In the genomic region with DNA sequence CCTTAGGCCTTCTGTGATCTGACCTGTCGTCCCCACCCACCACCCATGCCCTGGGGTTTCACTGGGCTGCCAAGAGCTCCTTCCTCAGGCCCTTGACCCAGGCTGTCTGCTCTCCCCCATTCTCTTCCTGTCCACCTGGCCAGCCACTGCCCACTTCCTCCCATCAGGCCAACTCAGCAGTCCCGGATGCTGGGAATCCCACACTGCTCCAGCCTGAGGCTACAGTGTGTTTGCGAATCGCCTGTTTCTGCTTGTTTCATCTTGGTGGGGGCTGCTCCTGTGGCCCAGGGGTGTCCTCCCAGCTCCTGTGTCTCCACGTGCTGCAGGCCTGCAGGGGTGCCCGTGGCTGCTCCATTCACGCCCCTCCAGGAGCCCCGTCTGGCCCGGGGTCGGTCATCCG, we compare ENCODE assay signal across 1 cellular context.
TF ChIP-seq lines count a peak whose summit lies in the region.

No MANE protein-coding gene starts in this region.

TF ChIP-seq in IMR-90, 13 proteins besides CTCF, POLR2A, EP300 and RAD21:
- no peak for TF ChIP-seq ELK1 (IDR thresholded peaks at IDR 0.05; ENCODE audit: borderline replicate concordance, low read depth, low read length)
- TF ChIP-seq CHD1 (IDR thresholded peaks at IDR 0.05; ENCODE audit: low read depth, low read length), result no peak
- no peak for TF ChIP-seq MAFK (IDR thresholded peaks at IDR 0.05; ENCODE audit: low read depth, low read length)
- no peak for TF ChIP-seq RCOR1 (IDR thresholded peaks at IDR 0.05; ENCODE audit: insufficient replicate concordance, low read length)
- no peak for TF ChIP-seq BHLHE40 (IDR thresholded peaks at IDR 0.05; ENCODE audit: low read depth, low read length)
- TF ChIP-seq RFX5 (IDR thresholded peaks at IDR 0.05; ENCODE audit: low read depth, low read length), result no peak
- TF ChIP-seq, protein P1, sequence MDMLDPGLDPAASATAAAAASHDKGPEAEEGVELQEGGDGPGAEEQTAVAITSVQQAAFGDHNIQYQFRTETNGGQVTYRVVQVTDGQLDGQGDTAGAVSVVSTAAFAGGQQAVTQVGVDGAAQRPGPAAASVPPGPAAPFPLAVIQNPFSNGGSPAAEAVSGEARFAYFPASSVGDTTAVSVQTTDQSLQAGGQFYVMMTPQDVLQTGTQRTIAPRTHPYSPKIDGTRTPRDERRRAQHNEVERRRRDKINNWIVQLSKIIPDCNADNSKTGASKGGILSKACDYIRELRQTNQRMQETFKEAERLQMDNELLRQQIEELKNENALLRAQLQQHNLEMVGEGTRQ (IDR thresholded peaks at IDR 0.05; ENCODE audit: low read depth, low read length), result no peak
- TF ChIP-seq FOS (IDR thresholded peaks at IDR 0.05; ENCODE audit: low read depth, low read length), result no peak
- no peak for TF ChIP-seq MXI1 (IDR thresholded peaks at IDR 0.05; ENCODE audit: borderline replicate concordance, low read depth, low read length)
- TF ChIP-seq CEBPB (IDR thresholded peaks at IDR 0.05; ENCODE audit: low read depth, low read length), result no peak
- TF ChIP-seq NFE2L2 (IDR thresholded peaks at IDR 0.05; ENCODE audit: low read depth, low read length), result no peak
- no peak for TF ChIP-seq SMC3 (IDR thresholded peaks at IDR 0.05; ENCODE audit: low read depth, low read length)
- TF ChIP-seq MAZ (IDR thresholded peaks at IDR 0.05; ENCODE audit: borderline replicate concordance, low read depth, low read length), result no peak
